Comparison of ENCODE assay signal across 17 cellular contexts in genomic region chr16:56732366-56732765, GRCh38. TPM values are rescaled to one million over a fixed set of nuclear protein-coding genes. Genes with fewer than 3 reads are reported as not detected.
DNase-seq lines count a peak whose midpoint lies in the region; ATAC-seq and TF ChIP-seq lines count a peak whose summit lies in the region.
"Had no signal": no experiment of that assay in that cellular context is flagged by ENCODE, and none has a peak within 500 bp of the region (broad histone marks: within the 10 kb centered on the region; RNA-seq: fewer than 3 reads in every experiment).

No MANE protein-coding gene starts in this region.

- no CpG with 5 or more reads among the region's 2 CpGs for WGBS in trophoblast cell (ENCODE audit: extremely low coverage, insufficient coverage, insufficient read length)

- H3K9me3 ChIP-seq in trophoblast cell (ENCODE audit: insufficient read depth, low read depth, low read length) (no peaks in the 10 kb centered on the region), WERI-Rb-1 (ENCODE audit: severe bottlenecking) (no peaks in the 10 kb centered on the region)
- H3K9me3 ChIP-seq: A549, lower lobe of right lung had no signal

- H3K14ac ChIP-seq in trophoblast cell (ENCODE audit: low read length) = no peak overlapping the region

- H2AFZ ChIP-seq in trophoblast cell (ENCODE audit: insufficient read depth, low read length, poor library complexity) = no peak overlapping the region

- CTCF ChIA-PET in activated naive CD4-positive, alpha-beta T cell treated with anti-CD3 and anti-CD28 coated beads for 36 hours (lab: Charles Lee) = interaction anchor here (0.8 kb wide), 1 partner anchor 232 kb away, joined by 3 read pairs; no protein-coding TSS in a partner anchor

- no peak overlapping the region for H3K27ac Mint-ChIP-seq in activated naive CD4-positive, alpha-beta T cell treated with anti-CD3 and anti-CD28 coated beads for 36 hours
- H3K27ac Mint-ChIP-seq: HFFc6 had no signal

- H2BK5ac ChIP-seq in trophoblast cell (ENCODE audit: low read depth, low read length, poor library complexity) = no peak overlapping the region

- H3K4me2 ChIP-seq in trophoblast cell (ENCODE audit: low read length) = no peak overlapping the region
- H3K4me2 ChIP-seq: smooth muscle cell had no signal

- DNase-seq in activated naive CD4-positive, alpha-beta T cell treated with anti-CD3 and anti-CD28 coated beads for 36 hours = peak; percentile 22
- no peak for DNase-seq in activated naive CD4-positive, alpha-beta T cell (lab: John Stamatoyannopoulos, UW)
- DNase-seq in trophoblast cell = no peak
- DNase-seq in WERI-Rb-1 = no peak
- DNase-seq in left colon = no peak
- DNase-seq: activated CD4-positive, alpha-beta T cell treated with anti-CD3 and anti-CD28 coated beads, Interleukin-2, amount 50 U/mL, for 4 hours; caudate nucleus; HFFc6; KBM-7; lower lobe of right lung; NCI-H2029; T-helper 1 cell had no signal

- H3K36me3 ChIP-seq in trophoblast cell (ENCODE audit: control insufficient read depth in 1 of 2, insufficient read depth in 2 of 2, low read length in 2 of 2) (no peaks in the 10 kb centered on the region), WERI-Rb-1 (peaks cover 6% of the 10 kb centered on the region)
- H3K36me3 ChIP-seq: lower lobe of right lung had no signal

- H2AK5ac ChIP-seq in trophoblast cell (ENCODE audit: low read length) = no peak overlapping the region

- no peak overlapping the region for H3K4me3 Mint-ChIP-seq in activated naive CD4-positive, alpha-beta T cell treated with anti-CD3 and anti-CD28 coated beads for 36 hours
- H3K4me3 Mint-ChIP-seq: HFFc6 had no signal

- no peak overlapping the region for H2BK120ac ChIP-seq in trophoblast cell (ENCODE audit: insufficient read depth, low read length, poor library complexity)

- no peak for TF ChIP-seq CTCF in WERI-Rb-1 (IDR thresholded peaks at IDR 0.05; ENCODE audit: low read depth, low read length)

- H3K79me2 ChIP-seq in trophoblast cell (ENCODE audit: control insufficient read depth, insufficient read depth, low read length, poor library complexity) = peaks cover 6% of the 10 kb centered on the region

- H3K18ac ChIP-seq in trophoblast cell (ENCODE audit: low read length) = no peak overlapping the region

- no peak overlapping the region for H3K23ac ChIP-seq in trophoblast cell (ENCODE audit: low read length)

- no peaks in the 10 kb centered on the region for H3K9me3 Mint-ChIP-seq in activated naive CD4-positive, alpha-beta T cell treated with anti-CD3 and anti-CD28 coated beads for 36 hours
- H3K9me3 Mint-ChIP-seq: HFFc6 had no signal

- H3K79me1 ChIP-seq in trophoblast cell (ENCODE audit: low read length) = peaks cover 8% of the 10 kb centered on the region

- no peak overlapping the region for H4K12ac ChIP-seq in trophoblast cell (ENCODE audit: low read depth, low read length)

- H3K4me1 Mint-ChIP-seq in activated naive CD4-positive, alpha-beta T cell treated with anti-CD3 and anti-CD28 coated beads for 36 hours (ENCODE audit: low read depth) = peaks cover 19% of the 10 kb centered on the region

- H3K9ac ChIP-seq in trophoblast cell (ENCODE audit: low read length) = no peak overlapping the region

- no peak overlapping the region for H4K91ac ChIP-seq in trophoblast cell (ENCODE audit: low read depth, low read length)

- H3K4ac ChIP-seq in trophoblast cell (ENCODE audit: low read depth, low read length) = peak overlapping the region; percentile 81

- H3K27ac ChIP-seq in trophoblast cell (ENCODE audit: low read depth, low read length) (no peak overlapping the region), WERI-Rb-1 (no peak overlapping the region)
- H3K27ac ChIP-seq: A549, lower lobe of right lung had no signal

- ATAC-seq in GM21619 (IDR thresholded peaks at IDR 0.05; ENCODE audit: unreplicated experiment) (peak; percentile 35), HG03108 (IDR thresholded peaks at IDR 0.05; ENCODE audit: unreplicated experiment) (peak; percentile 36), left colon (no peak), esophagus mucosa (no peak)
- ATAC-seq: A549, lower lobe of right lung had no signal

- intact Hi-C loops in activated naive CD4-positive, alpha-beta T cell treated with anti-CD3 and anti-CD28 coated beads for 36 hours (cut with micrococcal nuclease) = loop anchor here (2.0 to 10.0 kb wide), 3 partner anchors 200 to 538 kb away; partner anchors contain the start of genes GNAO1 and HERPUD1
- intact Hi-C loops in left colon (cut with DNase I, micrococcal nuclease) = no loop called here

- H3K4me1 ChIP-seq in trophoblast cell (ENCODE audit: control insufficient read depth in 1 of 2, insufficient read depth in 2 of 2, low read length in 2 of 2) = peaks cover 4 to 14% of the 10 kb centered on the region in 2 experiments

- H3K27me3 Mint-ChIP-seq in activated naive CD4-positive, alpha-beta T cell treated with anti-CD3 and anti-CD28 coated beads for 36 hours (ENCODE audit: low read depth) = no peaks in the 10 kb centered on the region

- no peak overlapping the region for H2BK12ac ChIP-seq in trophoblast cell (ENCODE audit: low read length)

- H3K4me3 ChIP-seq in trophoblast cell (ENCODE audit: low read depth, low read length) (no peak overlapping the region), WERI-Rb-1 (ENCODE audit: low read depth, low read length) (no peak overlapping the region)
- H3K4me3 ChIP-seq: A549, lower lobe of right lung, smooth muscle cell had no signal

- no peak overlapping the region for H4K8ac ChIP-seq in trophoblast cell (ENCODE audit: low read depth, low read length)

- H3K36me3 Mint-ChIP-seq in activated naive CD4-positive, alpha-beta T cell treated with anti-CD3 and anti-CD28 coated beads for 36 hours (ENCODE audit: low read depth) = peaks cover 3% of the 10 kb centered on the region

- H3K27me3 ChIP-seq in trophoblast cell (ENCODE audit: insufficient read depth, low read length) (no peaks in the 10 kb centered on the region), WERI-Rb-1 (ENCODE audit: insufficient read depth, low read depth, severe bottlenecking) (no peaks in the 10 kb centered on the region)

RNA-seq across cellular contexts. Expression of gene NUP93, which starts 2.4 kb away (rescaled TPM):
- total RNA-seq in activated naive CD4-positive, alpha-beta T cell treated with anti-CD3 and anti-CD28 coated beads for 36 hours = 100 to 1,000 TPM; 161 to 172 TPM
- 71.6 and 78.9 TPM in 2 replicates for polyA plus RNA-seq in trophoblast cell (2013)
- total RNA-seq in left colon (10 to 100 TPM; 34.1 to 52.7 TPM), esophagus mucosa (52.3 TPM)

RNA-seq across cellular contexts. Expression of gene MT1X, which starts 50.1 kb away (rescaled TPM):
- total RNA-seq in activated naive CD4-positive, alpha-beta T cell treated with anti-CD3 and anti-CD28 coated beads for 36 hours = 10 to 100 TPM; 49.9 to 57.9 TPM
- 105 and 126 TPM in 2 replicates for polyA plus RNA-seq in trophoblast cell (2013)
- total RNA-seq in left colon = 10 to 100 TPM; 29.5 to 63.4 TPM
- 603 TPM for total RNA-seq in esophagus mucosa

Comparison
In these comparisons a context has a peak if more than half of its experiments do, and no peak if none do; other contexts are left out.
1. ATAC-seq: peak in GM21619 (single experiment) and HG03108 (single experiment); none in left colon (single experiment) and esophagus mucosa (single experiment).